ENCODE assay signal across 9 cellular contexts in the genomic region with DNA sequence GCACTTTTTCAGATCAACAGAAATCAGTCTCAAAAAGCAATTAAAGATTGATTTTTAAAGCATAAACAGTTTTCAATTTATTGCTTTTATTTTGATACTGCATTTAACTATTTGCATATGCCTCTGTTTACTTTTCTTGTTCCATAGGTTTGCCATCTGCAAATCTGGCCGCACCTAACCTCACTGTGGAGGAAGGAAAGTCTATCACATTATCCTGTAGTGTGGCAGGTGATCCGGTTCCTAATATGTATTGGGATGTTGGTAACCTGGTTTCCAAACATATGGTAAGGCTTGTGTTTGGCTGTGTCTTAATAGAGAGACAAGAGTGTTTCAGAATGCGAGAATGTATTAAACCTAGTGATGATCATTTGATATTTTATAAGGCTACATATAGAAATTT. TPM values are rescaled to one million over a fixed set of nuclear protein-coding genes. Genes with fewer than 3 reads are reported as not detected.
"Had no signal": no experiment of that assay in that cellular context is flagged by ENCODE, and none has a peak within 500 bp of the region (broad histone marks: within the 10 kb centered on the region; RNA-seq: fewer than 3 reads in every experiment).

No MANE protein-coding gene starts in this region.

- H3K4me3 ChIP-seq: GM23248, GM23338, HAP-1 had no signal

- H3K9me3 ChIP-seq: HAP-1 had no signal

- H3K36me3 ChIP-seq: HAP-1 had no signal

- DNase-seq: GM23248, GOT3, H7, H9, HCEC 1CT, HFFc6 had no signal

- ATAC-seq: HCT116 had no signal

- H3K4me1 ChIP-seq: HAP-1 had no signal

RNA-seq across cellular contexts. Expression of a gene that starts 53.9 kb away (rescaled TPM):
- total RNA-seq: GM23248, H7 had no signal
